In genomic region chr18:13530879-13531387, GRCh38 we compare ENCODE assay signal across 8 cellular contexts.
DNase-seq lines count a peak whose midpoint lies in the region; ATAC-seq and TF ChIP-seq lines count a peak whose summit lies in the region.

No MANE protein-coding gene starts in this region.

- ATAC-seq in aorta (ENCODE audit: low FRiP score) = peak; percentile 89
- ATAC-seq in GM21367 (IDR thresholded peaks at IDR 0.05; ENCODE audit: unreplicated experiment) = no peak
- no peak for ATAC-seq in GM21360 (IDR thresholded peaks at IDR 0.05; ENCODE audit: unreplicated experiment)

- H3K9me3 ChIP-seq in OCI-LY3 (ENCODE audit: insufficient read depth, low read length) (no peaks in the 10 kb centered on the region), aorta (ENCODE audit: control insufficient read depth, low read length) (no peaks in the 10 kb centered on the region)

- H4K20me1 ChIP-seq in OCI-LY3 (ENCODE audit: insufficient read depth, low read length) = no peaks in the 10 kb centered on the region

- H3K4me3 ChIP-seq in OCI-LY3 (ENCODE audit: low read length) = no peak overlapping the region
- H3K4me3 ChIP-seq in dorsolateral prefrontal cortex = no peak overlapping the region
- H3K4me3 ChIP-seq in aorta (ENCODE audit: low read length in 2 of 2) = no peak overlapping the region

- H3K4me1 ChIP-seq in OCI-LY3 (ENCODE audit: low read length) (no peaks in the 10 kb centered on the region), aorta (ENCODE audit: control insufficient read depth in 1 of 2, insufficient read depth in 2 of 2, low read length in 2 of 2) (no peaks in the 10 kb centered on the region)

- in situ Hi-C loops in G401 (cut with HindIII; ENCODE audit: low sequenced_read_pairs) = no loop called here

- H3K27me3 ChIP-seq in OCI-LY3 (ENCODE audit: low read depth, low read length) = peaks cover 42% of the 10 kb centered on the region
- H3K27me3 ChIP-seq in dorsolateral prefrontal cortex = no peaks in the 10 kb centered on the region
- no peaks in the 10 kb centered on the region for H3K27me3 ChIP-seq in aorta (ENCODE audit: control insufficient read depth in 1 of 2, insufficient read depth in 2 of 2, low read length in 1 of 2)

- intact Hi-C loops in dorsolateral prefrontal cortex (cut with DNase I) (loop anchor here in 1 of 2 donors (2.0 kb wide), 1 partner anchor 316 kb away; no protein-coding TSS in a partner anchor), aorta (cut with DNase I) (loop anchor here (1.0 to 10.0 kb wide), 3 partner anchors 146 to 315 kb away; no protein-coding TSS in a partner anchor)

- 36 to 42% methylated on average over 7 of the region's 7 CpGs for WGBS in aorta, 2 donors

- peak; percentile 28 for DNase-seq in 8988T
- DNase-seq in G401 (ENCODE audit: low spot score) = peak; percentile 65
- DNase-seq in dorsolateral prefrontal cortex = peak; percentile 48 to 85 (median 72)
- DNase-seq in mesenteric fat pad (ENCODE audit: low spot score) = peak; percentile 89
- DNase-seq in aorta = peak; percentile 80 to 89

- no peak overlapping the region for H2AFZ ChIP-seq in OCI-LY3 (ENCODE audit: low read depth, low read length)

- no peaks in the 10 kb centered on the region for H3K36me3 ChIP-seq in OCI-LY3 (replicated peaks; ENCODE audit: low read depth, low read length)
- H3K36me3 ChIP-seq in aorta (ENCODE audit: control insufficient read depth in 1 of 2, insufficient read depth in 2 of 2, low read length in 1 of 2) = no peaks in the 10 kb centered on the region

- H3K27ac ChIP-seq in OCI-LY3 (ENCODE audit: low read length) (no peak overlapping the region), dorsolateral prefrontal cortex (peak overlapping the region in 6 of 59 donors; percentile 1 to 57 (median 16)), aorta (ENCODE audit: low read depth in 1 of 2, low read length in 2 of 2) (no peak overlapping the region)

- TF ChIP-seq CTCF in OCI-LY3 (IDR thresholded peaks at IDR 0.05; ENCODE audit: low read depth, low read length) (peak; percentile 69), dorsolateral prefrontal cortex (IDR thresholded peaks at IDR 0.05 in 54 of 56, conservative IDR thresholded peaks at IDR 0.05 in 2 of 56; ENCODE audit: low read depth in 1 of 56, partially characterized antibody in 56 of 56) (peak; percentile 17 to 80 (median 64))

- no peak overlapping the region for H3K4me2 ChIP-seq in OCI-LY3 (ENCODE audit: low read length)

- no peak overlapping the region for H3K9ac ChIP-seq in OCI-LY3 (ENCODE audit: low read length)

- no peaks in the 10 kb centered on the region for H3K79me2 ChIP-seq in OCI-LY3 (ENCODE audit: low read length)

Comparison
In these comparisons a context has a peak if more than half of its experiments do, and no peak if none do; other contexts are left out.
1. DNase-seq: peak in every context shown above with its lines; median percentile 89 in mesenteric fat pad; 84 in aorta; 72 in dorsolateral prefrontal cortex; 65 in G401; 28 in 8988T.